ENCODE assay signal across 7 cellular contexts in genomic region chr20:56608376-56608775, GRCh38. TPM values are rescaled to one million over a fixed set of nuclear protein-coding genes. Genes with fewer than 3 reads are reported as not detected.
"Had no signal": no experiment of that assay in that cellular context is flagged by ENCODE, and none has a peak within 500 bp of the region (broad histone marks: within the 10 kb centered on the region; RNA-seq: fewer than 3 reads in every experiment).

No MANE protein-coding gene starts in this region.

- H3K4me3 Mint-ChIP-seq: IgD-negative memory B cell had no signal

- H3K4me3 ChIP-seq: K562 had no signal

- H3K9me3 Mint-ChIP-seq: IgD-negative memory B cell had no signal

- H3K27ac ChIP-seq: HL-60 had no signal

- DNase-seq: IMR-90, KBM-7 had no signal

- H3K27ac Mint-ChIP-seq: IgD-negative memory B cell had no signal

RNA-seq across cellular contexts. Expression of gene TFAP2C, which starts 20.7 kb away (rescaled TPM):
- total RNA-seq: HepG2, HT-29, K562 had no signal
- polyA plus RNA-seq: HepG2, IgD-negative memory B cell had no signal
